1 cellular context compared by ENCODE assay signal in the genomic region with DNA sequence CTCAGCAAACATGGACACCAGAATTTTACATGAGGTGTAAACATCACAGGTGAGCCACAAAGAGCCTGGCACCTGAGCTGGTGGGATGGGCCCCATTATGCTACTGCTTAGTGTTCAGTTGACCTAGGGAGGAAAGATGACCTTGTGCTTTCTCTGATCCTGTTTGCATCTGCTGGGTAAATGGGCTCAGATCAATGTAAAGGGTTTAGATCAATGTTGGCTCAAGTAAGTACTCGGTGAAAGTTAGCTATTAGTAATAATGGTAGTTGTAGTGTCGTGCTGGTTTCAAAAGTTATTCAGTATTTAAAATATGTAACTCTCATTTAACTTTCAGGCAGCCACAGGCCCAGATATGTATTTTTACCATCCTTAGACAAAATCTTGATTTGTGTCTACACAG.
A peak's percentile ranks its signal among the peaks of the same experiment; 100 is the strongest.
TF ChIP-seq lines count a peak whose summit lies in the region.

No MANE protein-coding gene starts in this region.

TF ChIP-seq in HepG2, 621 proteins besides CTCF, POLR2A, EP300 and RAD21 (continued from another document and continues in another):
- TF ChIP-seq, protein P1, sequence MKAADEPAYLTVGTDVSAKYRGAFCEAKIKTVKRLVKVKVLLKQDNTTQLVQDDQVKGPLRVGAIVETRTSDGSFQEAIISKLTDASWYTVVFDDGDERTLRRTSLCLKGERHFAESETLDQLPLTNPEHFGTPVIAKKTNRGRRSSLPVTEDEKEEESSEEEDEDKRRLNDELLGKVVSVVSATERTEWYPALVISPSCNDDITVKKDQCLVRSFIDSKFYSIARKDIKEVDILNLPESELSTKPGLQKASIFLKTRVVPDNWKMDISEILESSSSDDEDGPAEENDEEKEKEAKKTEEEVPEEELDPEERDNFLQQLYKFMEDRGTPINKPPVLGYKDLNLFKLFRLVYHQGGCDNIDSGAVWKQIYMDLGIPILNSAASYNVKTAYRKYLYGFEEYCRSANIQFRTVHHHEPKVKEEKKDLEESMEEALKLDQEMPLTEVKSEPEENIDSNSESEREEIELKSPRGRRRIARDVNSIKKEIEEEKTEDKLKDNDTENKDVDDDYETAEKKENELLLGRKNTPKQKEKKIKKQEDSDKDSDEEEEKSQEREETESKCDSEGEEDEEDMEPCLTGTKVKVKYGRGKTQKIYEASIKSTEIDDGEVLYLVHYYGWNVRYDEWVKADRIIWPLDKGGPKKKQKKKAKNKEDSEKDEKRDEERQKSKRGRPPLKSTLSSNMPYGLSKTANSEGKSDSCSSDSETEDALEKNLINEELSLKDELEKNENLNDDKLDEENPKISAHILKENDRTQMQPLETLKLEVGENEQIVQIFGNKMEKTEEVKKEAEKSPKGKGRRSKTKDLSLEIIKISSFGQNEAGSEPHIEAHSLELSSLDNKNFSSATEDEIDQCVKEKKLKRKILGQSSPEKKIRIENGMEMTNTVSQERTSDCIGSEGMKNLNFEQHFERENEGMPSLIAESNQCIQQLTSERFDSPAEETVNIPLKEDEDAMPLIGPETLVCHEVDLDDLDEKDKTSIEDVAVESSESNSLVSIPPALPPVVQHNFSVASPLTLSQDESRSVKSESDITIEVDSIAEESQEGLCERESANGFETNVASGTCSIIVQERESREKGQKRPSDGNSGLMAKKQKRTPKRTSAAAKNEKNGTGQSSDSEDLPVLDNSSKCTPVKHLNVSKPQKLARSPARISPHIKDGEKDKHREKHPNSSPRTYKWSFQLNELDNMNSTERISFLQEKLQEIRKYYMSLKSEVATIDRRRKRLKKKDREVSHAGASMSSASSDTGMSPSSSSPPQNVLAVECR (CRISPR knock-in tag; IDR thresholded peaks at IDR 0.05; ENCODE audit: borderline replicate concordance): peak; percentile 18; the same call in 1 of the 2 replicates
- TF ChIP-seq ZNF337 (CRISPR knock-in tag; IDR thresholded peaks at IDR 0.05; ENCODE audit: borderline replicate concordance, low read depth): no peak
- TF ChIP-seq, protein P2, sequence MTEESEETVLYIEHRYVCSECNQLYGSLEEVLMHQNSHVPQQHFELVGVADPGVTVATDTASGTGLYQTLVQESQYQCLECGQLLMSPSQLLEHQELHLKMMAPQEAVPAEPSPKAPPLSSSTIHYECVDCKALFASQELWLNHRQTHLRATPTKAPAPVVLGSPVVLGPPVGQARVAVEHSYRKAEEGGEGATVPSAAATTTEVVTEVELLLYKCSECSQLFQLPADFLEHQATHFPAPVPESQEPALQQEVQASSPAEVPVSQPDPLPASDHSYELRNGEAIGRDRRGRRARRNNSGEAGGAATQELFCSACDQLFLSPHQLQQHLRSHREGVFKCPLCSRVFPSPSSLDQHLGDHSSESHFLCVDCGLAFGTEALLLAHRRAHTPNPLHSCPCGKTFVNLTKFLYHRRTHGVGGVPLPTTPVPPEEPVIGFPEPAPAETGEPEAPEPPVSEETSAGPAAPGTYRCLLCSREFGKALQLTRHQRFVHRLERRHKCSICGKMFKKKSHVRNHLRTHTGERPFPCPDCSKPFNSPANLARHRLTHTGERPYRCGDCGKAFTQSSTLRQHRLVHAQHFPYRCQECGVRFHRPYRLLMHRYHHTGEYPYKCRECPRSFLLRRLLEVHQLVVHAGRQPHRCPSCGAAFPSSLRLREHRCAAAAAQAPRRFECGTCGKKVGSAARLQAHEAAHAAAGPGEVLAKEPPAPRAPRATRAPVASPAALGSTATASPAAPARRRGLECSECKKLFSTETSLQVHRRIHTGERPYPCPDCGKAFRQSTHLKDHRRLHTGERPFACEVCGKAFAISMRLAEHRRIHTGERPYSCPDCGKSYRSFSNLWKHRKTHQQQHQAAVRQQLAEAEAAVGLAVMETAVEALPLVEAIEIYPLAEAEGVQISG (CRISPR knock-in tag; IDR thresholded peaks at IDR 0.05): 0 out of 2 replicates have a peak, but pooled peaks have one; percentile 26
- TF ChIP-seq ZNF460 (CRISPR knock-in tag; IDR thresholded peaks at IDR 0.05; ENCODE audit: borderline replicate concordance): no peak; the same call in 1 of the 2 replicates
- no peak for TF ChIP-seq ASH2L (IDR thresholded peaks at IDR 0.05; ENCODE audit: insufficient read length, low read depth, low read length)
- TF ChIP-seq GATAD2A (CRISPR knock-in tag; IDR thresholded peaks at IDR 0.05): peak; percentile 88
- TF ChIP-seq, protein P3, sequence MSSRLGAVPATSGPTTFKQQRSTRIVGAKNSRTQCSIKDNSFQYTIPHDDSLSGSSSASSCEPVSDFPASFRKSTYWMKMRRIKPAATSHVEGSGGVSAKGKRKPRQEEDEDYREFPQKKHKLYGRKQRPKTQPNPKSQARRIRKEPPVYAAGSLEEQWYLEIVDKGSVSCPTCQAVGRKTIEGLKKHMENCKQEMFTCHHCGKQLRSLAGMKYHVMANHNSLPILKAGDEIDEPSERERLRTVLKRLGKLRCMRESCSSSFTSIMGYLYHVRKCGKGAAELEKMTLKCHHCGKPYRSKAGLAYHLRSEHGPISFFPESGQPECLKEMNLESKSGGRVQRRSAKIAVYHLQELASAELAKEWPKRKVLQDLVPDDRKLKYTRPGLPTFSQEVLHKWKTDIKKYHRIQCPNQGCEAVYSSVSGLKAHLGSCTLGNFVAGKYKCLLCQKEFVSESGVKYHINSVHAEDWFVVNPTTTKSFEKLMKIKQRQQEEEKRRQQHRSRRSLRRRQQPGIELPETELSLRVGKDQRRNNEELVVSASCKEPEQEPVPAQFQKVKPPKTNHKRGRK (CRISPR knock-in tag; IDR thresholded peaks at IDR 0.05): no peak
- 0 out of 2 replicates have a peak, but pooled peaks have one; percentile 25 for TF ChIP-seq NFIC (IDR thresholded peaks at IDR 0.05; ENCODE audit: low read length)
- peak; percentile 13; the same call in 1 of the 2 replicates for TF ChIP-seq FOXK1 (CRISPR knock-in tag; IDR thresholded peaks at IDR 0.05; ENCODE audit: borderline replicate concordance, low read depth)
- TF ChIP-seq ETV5 (CRISPR knock-in tag; IDR thresholded peaks at IDR 0.05; ENCODE audit: borderline replicate concordance): peak; percentile 15; the same call in 1 of the 2 replicates
- TF ChIP-seq, protein P4, sequence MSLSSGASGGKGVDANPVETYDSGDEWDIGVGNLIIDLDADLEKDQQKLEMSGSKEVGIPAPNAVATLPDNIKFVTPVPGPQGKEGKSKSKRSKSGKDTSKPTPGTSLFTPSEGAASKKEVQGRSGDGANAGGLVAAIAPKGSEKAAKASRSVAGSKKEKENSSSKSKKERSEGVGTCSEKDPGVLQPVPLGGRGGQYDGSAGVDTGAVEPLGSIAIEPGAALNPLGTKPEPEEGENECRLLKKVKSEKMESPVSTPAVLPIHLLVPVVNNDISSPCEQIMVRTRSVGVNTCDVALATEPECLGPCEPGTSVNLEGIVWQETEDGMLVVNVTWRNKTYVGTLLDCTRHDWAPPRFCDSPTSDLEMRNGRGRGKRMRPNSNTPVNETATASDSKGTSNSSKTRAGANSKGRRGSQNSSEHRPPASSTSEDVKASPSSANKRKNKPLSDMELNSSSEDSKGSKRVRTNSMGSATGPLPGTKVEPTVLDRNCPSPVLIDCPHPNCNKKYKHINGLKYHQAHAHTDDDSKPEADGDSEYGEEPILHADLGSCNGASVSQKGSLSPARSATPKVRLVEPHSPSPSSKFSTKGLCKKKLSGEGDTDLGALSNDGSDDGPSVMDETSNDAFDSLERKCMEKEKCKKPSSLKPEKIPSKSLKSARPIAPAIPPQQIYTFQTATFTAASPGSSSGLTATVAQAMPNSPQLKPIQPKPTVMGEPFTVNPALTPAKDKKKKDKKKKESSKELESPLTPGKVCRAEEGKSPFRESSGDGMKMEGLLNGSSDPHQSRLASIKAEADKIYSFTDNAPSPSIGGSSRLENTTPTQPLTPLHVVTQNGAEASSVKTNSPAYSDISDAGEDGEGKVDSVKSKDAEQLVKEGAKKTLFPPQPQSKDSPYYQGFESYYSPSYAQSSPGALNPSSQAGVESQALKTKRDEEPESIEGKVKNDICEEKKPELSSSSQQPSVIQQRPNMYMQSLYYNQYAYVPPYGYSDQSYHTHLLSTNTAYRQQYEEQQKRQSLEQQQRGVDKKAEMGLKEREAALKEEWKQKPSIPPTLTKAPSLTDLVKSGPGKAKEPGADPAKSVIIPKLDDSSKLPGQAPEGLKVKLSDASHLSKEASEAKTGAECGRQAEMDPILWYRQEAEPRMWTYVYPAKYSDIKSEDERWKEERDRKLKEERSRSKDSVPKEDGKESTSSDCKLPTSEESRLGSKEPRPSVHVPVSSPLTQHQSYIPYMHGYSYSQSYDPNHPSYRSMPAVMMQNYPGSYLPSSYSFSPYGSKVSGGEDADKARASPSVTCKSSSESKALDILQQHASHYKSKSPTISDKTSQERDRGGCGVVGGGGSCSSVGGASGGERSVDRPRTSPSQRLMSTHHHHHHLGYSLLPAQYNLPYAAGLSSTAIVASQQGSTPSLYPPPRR (CRISPR knock-in tag; IDR thresholded peaks at IDR 0.05; ENCODE audit: borderline replicate concordance): peak; percentile 95
- no peak for TF ChIP-seq ZNF782 (CRISPR knock-in tag; IDR thresholded peaks at IDR 0.05; ENCODE audit: borderline replicate concordance)
- TF ChIP-seq, protein P5, sequence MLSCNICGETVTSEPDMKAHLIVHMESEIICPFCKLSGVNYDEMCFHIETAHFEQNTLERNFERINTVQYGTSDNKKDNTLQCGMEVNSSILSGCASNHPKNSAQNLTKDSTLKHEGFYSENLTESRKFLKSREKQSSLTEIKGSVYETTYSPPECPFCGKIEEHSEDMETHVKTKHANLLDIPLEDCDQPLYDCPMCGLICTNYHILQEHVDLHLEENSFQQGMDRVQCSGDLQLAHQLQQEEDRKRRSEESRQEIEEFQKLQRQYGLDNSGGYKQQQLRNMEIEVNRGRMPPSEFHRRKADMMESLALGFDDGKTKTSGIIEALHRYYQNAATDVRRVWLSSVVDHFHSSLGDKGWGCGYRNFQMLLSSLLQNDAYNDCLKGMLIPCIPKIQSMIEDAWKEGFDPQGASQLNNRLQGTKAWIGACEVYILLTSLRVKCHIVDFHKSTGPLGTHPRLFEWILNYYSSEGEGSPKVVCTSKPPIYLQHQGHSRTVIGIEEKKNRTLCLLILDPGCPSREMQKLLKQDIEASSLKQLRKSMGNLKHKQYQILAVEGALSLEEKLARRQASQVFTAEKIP (CRISPR knock-in tag; IDR thresholded peaks at IDR 0.05; ENCODE audit: borderline replicate concordance): no peak
- no peak for TF ChIP-seq DMAP1 (CRISPR knock-in tag; IDR thresholded peaks at IDR 0.05)
- TF ChIP-seq ISL2 (CRISPR knock-in tag; IDR thresholded peaks at IDR 0.05): peak; percentile 94
- peak; percentile 89 for TF ChIP-seq ONECUT2 (CRISPR knock-in tag; IDR thresholded peaks at IDR 0.05)
- TF ChIP-seq, protein P6, sequence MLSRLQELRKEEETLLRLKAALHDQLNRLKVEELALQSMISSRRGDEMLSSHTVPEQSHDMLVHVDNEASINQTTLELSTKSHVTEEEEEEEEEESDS (CRISPR knock-in tag; IDR thresholded peaks at IDR 0.05; ENCODE audit: borderline replicate concordance): no peak
- TF ChIP-seq SIX4 (CRISPR knock-in tag; IDR thresholded peaks at IDR 0.05): no peak
- TF ChIP-seq ZFX (CRISPR knock-in tag; IDR thresholded peaks at IDR 0.05; ENCODE audit: low read depth): peak; percentile 29; the same call in 1 of the 2 replicates
- TF ChIP-seq, protein P7, sequence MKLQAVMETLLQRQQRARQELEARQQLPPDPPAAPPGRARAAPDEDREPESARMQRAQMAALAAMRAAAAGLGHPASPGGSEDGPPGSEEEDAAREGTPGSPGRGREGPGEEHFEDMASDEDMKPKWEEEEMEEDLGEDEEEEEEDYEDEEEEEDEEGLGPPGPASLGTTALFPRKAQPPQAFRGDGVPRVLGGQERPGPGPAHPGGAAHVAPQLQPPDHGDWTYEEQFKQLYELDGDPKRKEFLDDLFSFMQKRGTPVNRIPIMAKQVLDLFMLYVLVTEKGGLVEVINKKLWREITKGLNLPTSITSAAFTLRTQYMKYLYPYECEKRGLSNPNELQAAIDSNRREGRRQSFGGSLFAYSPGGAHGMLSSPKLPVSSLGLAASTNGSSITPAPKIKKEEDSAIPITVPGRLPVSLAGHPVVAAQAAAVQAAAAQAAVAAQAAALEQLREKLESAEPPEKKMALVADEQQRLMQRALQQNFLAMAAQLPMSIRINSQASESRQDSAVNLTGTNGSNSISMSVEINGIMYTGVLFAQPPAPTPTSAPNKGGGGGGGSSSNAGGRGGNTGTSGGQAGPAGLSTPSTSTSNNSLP (IDR thresholded peaks at IDR 0.05; ENCODE audit: low read depth, low read length): peak; percentile 44
- peak; percentile 58; the same call in 1 of the 2 replicates for TF ChIP-seq HHEX (CRISPR knock-in tag; IDR thresholded peaks at IDR 0.05)
- TF ChIP-seq, protein P8, sequence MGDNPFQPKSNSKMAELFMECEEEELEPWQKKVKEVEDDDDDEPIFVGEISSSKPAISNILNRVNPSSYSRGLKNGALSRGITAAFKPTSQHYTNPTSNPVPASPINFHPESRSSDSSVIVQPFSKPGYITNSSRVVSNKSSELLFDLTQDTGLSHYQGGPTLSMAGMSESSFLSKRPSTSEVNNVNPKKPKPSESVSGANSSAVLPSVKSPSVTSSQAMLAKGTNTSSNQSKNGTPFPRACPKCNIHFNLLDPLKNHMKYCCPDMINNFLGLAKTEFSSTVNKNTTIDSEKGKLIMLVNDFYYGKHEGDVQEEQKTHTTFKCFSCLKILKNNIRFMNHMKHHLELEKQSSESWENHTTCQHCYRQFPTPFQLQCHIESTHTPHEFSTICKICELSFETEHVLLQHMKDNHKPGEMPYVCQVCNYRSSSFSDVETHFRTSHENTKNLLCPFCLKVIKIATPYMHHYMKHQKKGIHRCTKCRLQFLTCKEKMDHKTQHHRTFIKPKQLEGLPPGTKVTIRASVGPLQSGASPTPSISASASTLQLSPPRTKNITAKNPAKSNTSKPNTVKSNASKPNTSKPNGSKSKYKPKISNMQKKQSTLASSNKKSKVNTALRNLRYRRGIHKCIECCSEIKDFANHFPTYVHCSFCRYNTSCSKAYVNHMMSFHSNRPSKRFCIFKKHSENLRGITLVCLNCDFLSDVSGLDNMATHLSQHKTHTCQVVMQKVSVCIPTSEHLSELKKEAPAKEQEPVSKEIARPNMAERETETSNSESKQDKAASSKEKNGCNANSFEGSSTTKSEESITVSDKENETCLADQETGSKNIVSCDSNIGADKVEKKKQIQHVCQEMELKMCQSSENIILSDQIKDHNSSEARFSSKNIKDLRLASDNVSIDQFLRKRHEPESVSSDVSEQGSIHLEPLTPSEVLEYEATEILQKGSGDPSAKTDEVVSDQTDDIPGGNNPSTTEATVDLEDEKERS (CRISPR knock-in tag; IDR thresholded peaks at IDR 0.05): 0 out of 2 replicates have a peak, but pooled peaks have one; percentile 21
- no peak for TF ChIP-seq PAF1 (CRISPR knock-in tag; IDR thresholded peaks at IDR 0.05)
- no peak for TF ChIP-seq RBAK (CRISPR knock-in tag; IDR thresholded peaks at IDR 0.05)
- peak; percentile 51; the same call in 1 of the 2 replicates for TF ChIP-seq FOXJ3 (CRISPR knock-in tag; IDR thresholded peaks at IDR 0.05; ENCODE audit: borderline replicate concordance)
- 0 out of 2 replicates have a peak, but pooled peaks have one; percentile 42 for TF ChIP-seq ZNF772 (CRISPR knock-in tag; IDR thresholded peaks at IDR 0.05)
- TF ChIP-seq ZBTB20 (CRISPR knock-in tag; IDR thresholded peaks at IDR 0.05; ENCODE audit: borderline replicate concordance, low read depth): peak; percentile 76; the same call in 1 of the 2 replicates
